Comparison of ENCODE assay signal across 1 cellular context in the genomic region with DNA sequence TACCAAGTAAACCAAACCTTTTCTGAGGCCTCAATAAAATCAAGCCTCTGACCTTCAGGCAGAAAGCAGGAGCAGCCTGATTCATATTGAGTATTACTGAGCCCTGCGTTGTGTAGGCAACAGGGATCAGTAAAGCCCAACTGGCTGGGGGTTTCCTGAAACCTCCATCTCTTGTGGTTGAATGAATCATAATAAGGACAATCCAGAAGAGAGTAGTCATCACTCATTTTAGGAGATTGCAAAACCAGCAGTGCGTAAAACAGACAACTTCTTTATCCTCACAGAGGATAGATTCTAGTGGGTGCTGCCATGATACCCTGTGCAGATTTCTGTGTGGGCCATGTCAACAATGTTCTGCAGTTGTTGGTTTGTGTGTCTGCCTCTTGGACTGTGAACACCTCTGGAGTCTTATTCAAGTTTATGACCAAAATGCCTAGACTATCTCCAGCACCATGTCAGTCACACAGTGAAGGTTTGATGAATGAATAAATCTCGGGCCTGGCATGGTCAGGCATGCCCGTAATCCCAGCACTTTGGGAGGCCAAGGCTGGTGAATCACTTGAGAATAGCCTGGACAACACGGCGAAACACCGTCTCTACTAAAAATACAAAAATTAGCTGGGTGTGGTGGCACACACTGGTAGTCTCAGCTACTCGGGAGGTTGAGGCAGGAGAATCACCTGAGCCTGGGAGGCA.
TF ChIP-seq lines count a peak whose summit lies in the region.

No MANE protein-coding gene starts in this region.

TF ChIP-seq in IMR-90, 13 proteins besides CTCF, POLR2A, EP300 and RAD21 (continued from another document):
- TF ChIP-seq MAZ (IDR thresholded peaks at IDR 0.05; ENCODE audit: borderline replicate concordance, low read depth, low read length) (peak; percentile 21; the same call in 1 of the 2 replicates), CEBPB (IDR thresholded peaks at IDR 0.05; ENCODE audit: low read depth, low read length) (peak; percentile 100), BHLHE40 (IDR thresholded peaks at IDR 0.05; ENCODE audit: low read depth, low read length) (peak; percentile 22; the same call in 1 of the 2 replicates), RFX5 (IDR thresholded peaks at IDR 0.05; ENCODE audit: low read depth, low read length) (no peak)
